Comparison of ENCODE assay signal across 8 cellular contexts in the genomic region with DNA sequence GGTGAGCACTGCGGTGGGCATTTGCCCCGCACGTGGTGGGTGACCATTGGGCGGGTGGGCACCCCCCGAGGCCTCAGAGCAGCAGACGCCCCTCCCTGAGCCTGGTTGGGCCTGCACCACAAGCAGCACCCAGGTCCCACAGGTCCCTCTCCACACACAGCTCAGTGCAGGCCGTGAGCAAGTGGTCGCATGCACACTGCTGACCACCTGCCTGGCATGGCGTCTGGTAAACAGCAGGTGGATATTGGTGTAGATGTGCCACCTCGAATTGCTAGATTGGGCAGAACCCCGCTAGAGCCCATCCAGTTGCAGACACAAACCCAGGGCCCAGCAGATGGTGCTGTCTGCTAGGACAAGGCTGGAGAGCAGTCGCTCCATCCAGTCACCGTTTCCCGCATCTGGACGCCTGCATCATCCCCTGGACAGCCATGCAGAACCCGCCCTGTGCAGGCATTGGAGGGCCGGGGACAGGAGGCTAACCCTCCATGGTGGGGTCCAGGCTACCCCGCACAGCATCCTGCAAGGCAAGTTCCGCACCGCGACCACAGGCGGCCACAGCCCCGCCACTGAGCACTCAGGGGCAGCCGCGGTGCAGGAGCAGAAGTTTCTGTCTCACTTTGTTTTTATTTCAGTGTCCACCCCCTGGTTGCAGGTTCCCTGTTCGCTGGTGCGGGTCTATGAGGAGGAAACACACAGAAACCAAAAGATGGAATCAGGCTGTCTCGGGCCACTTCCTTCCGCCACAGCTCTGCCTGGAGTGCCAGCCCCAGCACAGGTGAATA. TPM values are rescaled to one million over a fixed set of nuclear protein-coding genes. Genes with fewer than 3 reads are reported as not detected.
DNase-seq lines count a peak whose midpoint lies in the region; ATAC-seq lines count a peak whose summit lies in the region.

No MANE protein-coding gene starts in this region.

- no peak overlapping the region for H2AFZ ChIP-seq in mesenchymal stem cell (ENCODE audit: low read depth, low read length)

- H3K18ac ChIP-seq in mesenchymal stem cell (ENCODE audit: low read depth in 1 of 2, low read length in 2 of 2), result no peak overlapping the region

- no peaks in the 10 kb centered on the region for H3K9me3 ChIP-seq in mesenchymal stem cell (ENCODE audit: control insufficient read depth, low read length)

- no peak overlapping the region for H4K8ac ChIP-seq in mesenchymal stem cell (ENCODE audit: low read length)

- no peak overlapping the region for H3K4me3 ChIP-seq in mesenchymal stem cell (ENCODE audit: insufficient read depth in 1 of 2, low read depth in 1 of 2, low read length in 2 of 2)

- no peak overlapping the region for H3K4me2 ChIP-seq in mesenchymal stem cell (ENCODE audit: low read length, poor library complexity, severe bottlenecking)

- H2BK120ac ChIP-seq in mesenchymal stem cell (ENCODE audit: low read depth, low read length), result no peak overlapping the region

- H3K4me1 ChIP-seq in mesenchymal stem cell (ENCODE audit: control insufficient read depth, insufficient read depth, low read depth, low read length), result peaks cover 3% of the 10 kb centered on the region

- no peak overlapping the region for H4K91ac ChIP-seq in mesenchymal stem cell (ENCODE audit: low read length)

- no peaks in the 10 kb centered on the region for H3K79me1 ChIP-seq in mesenchymal stem cell (replicated peaks; ENCODE audit: low read length, poor library complexity, severe bottlenecking)

- no peak overlapping the region for H2BK12ac ChIP-seq in mesenchymal stem cell (ENCODE audit: low read length in 2 of 2)

- no peak overlapping the region for H2BK5ac ChIP-seq in mesenchymal stem cell (ENCODE audit: low read depth, low read length, poor library complexity, severe bottlenecking)

- ATAC-seq in GM21447 (IDR thresholded peaks at IDR 0.05; ENCODE audit: unreplicated experiment) (peak; percentile 66), HG02763 (IDR thresholded peaks at IDR 0.05; ENCODE audit: unreplicated experiment) (no peak)

- WGBS in mesenchymal stem cell, result 50% methylated on average over 29 of the region's 29 CpGs

- no peak overlapping the region for H3K23ac ChIP-seq in mesenchymal stem cell (ENCODE audit: low read length in 2 of 2)

- no peak overlapping the region for H2AK5ac ChIP-seq in mesenchymal stem cell (ENCODE audit: low read length, severe bottlenecking)

- H3K14ac ChIP-seq in mesenchymal stem cell (ENCODE audit: low read length in 2 of 2), result no peak overlapping the region

- no peak overlapping the region for H3K9ac ChIP-seq in mesenchymal stem cell (ENCODE audit: low read length)

- H3K27me3 ChIP-seq in mesenchymal stem cell (ENCODE audit: control insufficient read depth in 1 of 2, insufficient read depth in 1 of 2, low read length in 2 of 2), result peaks cover 0 to 19% of the 10 kb centered on the region in 2 experiments

- peaks cover 0 to 4% of the 10 kb centered on the region in 2 experiments for H3K36me3 ChIP-seq in mesenchymal stem cell (ENCODE audit: control insufficient read depth in 1 of 2, insufficient read depth in 2 of 2, low read depth in 1 of 2, low read length in 2 of 2)

- DNase-seq in DMS153 (lab: John Stamatoyannopoulos, UW) (peak; percentile 50), NCI-H146 treated with DMSO at 0.1 percent for 48 hours (lab: John Stamatoyannopoulos, UW; ENCODE audit: unreplicated experiment) (peak; percentile 52), dermis blood vessel endothelial cell (peak; percentile 64), mesenchymal stem cell (peak; percentile 29)
- peak; percentile 42 to 55 for DNase-seq in activated CD4-positive, alpha-beta T cell treated with anti-CD3 and anti-CD28 coated beads for 4 hours
- peak; percentile 20 to 23 for DNase-seq in stimulated activated CD8-positive, alpha-beta memory T cell treated with anti-CD3 and anti-CD28 coated beads, Interleukin-4, amount 100 ng/mL, for 4 hours (ENCODE audit: low read depth in 2 of 2, low spot score in 1 of 2)

- no peak overlapping the region for H3K27ac ChIP-seq in mesenchymal stem cell (ENCODE audit: low read length, poor library complexity, severe bottlenecking)

- no peak overlapping the region for H2BK15ac ChIP-seq in mesenchymal stem cell (ENCODE audit: low read depth, poor library complexity, severe bottlenecking)

- H3K4ac ChIP-seq in mesenchymal stem cell (ENCODE audit: low read depth in 1 of 2, low read length in 2 of 2), result no peak overlapping the region

RNA-seq across cellular contexts. Expression of a gene that starts 45.6 kb away (rescaled TPM):
- total RNA-seq in dermis blood vessel endothelial cell, result not detected in 2 replicates
- polyA plus RNA-seq in mesenchymal stem cell (2013, experiment 1 of 2), result 0.06 TPM
- 0.04 TPM for polyA plus RNA-seq in mesenchymal stem cell (2013, experiment 2 of 2)
